1 cellular context compared by ENCODE assay signal in the genomic region with DNA sequence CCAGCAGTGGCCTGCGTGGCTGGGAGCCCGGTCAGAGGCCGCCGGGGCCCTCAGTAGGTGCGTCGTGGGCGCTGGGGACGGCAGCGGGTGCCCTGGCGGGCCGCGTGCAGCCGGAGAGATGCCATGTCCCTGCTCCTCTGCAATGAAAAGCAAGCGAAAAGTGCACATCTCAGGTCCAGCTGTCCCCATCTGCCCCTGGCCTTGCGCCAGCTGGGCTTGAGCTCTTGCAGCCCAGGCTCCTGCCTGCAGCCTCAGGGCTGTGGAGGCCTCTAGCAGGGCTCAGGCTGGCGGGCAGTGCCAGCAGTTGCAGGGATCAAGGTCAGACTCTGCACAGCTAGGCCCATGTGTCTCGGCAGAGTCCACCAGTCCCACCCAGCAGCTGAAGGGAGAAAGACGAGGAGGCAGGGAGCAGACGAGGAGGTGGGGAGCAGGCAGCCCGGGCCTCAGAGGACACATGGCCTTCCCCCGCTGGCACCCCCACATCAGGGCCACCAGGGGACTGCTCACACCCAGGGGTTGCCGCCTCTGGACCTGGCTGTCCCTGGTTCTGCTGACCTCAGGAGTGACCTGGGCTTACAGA.
TF ChIP-seq lines count a peak whose summit lies in the region.

No MANE protein-coding gene starts in this region.

TF ChIP-seq in HepG2, 621 proteins besides CTCF, POLR2A, EP300 and RAD21 (continued from another document and continues in another):
- TF ChIP-seq, protein P1, sequence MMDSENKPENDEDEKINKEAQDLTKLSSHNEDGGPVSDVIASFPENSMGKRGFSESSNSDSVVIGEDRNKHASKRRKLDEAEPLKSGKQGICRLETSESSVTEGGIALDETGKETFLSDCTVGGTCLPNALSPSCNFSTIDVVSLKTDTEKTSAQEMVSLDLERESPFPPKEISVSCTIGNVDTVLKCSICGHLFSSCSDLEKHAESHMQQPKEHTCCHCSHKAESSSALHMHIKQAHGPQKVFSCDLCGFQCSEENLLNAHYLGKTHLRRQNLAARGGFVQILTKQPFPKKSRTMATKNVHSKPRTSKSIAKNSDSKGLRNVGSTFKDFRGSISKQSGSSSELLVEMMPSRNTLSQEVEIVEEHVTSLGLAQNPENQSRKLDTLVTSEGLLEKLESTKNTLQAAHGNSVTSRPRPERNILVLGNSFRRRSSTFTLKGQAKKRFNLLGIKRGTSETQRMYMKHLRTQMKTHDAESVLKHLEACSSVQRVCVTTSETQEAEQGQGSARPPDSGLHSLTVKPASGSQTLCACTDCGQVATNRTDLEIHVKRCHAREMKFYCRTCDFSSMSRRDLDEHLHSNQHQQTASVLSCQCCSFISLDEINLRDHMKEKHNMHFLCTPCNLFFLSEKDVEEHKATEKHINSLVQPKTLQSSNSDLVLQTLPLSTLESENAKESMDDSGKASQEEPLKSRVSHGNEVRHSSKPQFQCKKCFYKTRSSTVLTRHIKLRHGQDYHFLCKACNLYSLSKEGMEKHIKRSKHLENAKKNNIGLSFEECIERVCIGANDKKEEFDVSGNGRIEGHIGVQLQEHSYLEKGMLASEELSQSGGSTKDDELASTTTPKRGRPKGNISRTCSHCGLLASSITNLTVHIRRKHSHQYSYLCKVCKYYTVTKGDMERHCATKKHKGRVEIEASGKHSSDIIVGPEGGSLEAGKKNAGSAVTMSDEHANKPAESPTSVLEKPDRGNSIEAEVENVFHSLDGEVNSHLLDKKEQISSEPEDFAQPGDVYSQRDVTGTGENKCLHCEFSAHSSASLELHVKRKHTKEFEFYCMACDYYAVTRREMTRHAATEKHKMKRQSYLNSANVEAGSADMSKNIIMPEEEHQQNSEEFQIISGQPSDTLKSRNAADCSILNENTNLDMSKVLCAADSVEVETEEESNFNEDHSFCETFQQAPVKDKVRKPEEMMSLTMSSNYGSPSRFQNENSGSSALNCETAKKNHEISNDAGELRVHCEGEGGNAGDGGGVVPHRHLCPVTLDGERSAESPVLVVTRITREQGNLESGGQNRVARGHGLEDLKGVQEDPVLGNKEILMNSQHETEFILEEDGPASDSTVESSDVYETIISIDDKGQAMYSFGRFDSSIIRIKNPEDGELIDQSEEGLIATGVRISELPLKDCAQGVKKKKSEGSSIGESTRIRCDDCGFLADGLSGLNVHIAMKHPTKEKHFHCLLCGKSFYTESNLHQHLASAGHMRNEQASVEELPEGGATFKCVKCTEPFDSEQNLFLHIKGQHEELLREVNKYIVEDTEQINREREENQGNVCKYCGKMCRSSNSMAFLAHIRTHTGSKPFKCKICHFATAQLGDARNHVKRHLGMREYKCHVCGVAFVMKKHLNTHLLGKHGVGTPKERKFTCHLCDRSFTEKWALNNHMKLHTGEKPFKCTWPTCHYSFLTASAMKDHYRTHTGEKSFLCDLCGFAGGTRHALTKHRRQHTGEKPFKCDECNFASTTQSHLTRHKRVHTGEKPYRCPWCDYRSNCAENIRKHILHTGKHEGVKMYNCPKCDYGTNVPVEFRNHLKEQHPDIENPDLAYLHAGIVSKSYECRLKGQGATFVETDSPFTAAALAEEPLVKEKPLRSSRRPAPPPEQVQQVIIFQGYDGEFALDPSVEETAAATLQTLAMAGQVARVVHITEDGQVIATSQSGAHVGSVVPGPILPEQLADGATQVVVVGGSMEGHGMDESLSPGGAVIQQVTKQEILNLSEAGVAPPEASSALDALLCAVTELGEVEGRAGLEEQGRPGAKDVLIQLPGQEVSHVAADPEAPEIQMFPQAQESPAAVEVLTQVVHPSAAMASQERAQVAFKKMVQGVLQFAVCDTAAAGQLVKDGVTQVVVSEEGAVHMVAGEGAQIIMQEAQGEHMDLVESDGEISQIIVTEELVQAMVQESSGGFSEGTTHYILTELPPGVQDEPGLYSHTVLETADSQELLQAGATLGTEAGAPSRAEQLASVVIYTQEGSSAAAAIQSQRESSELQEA (CRISPR knock-in tag; IDR thresholded peaks at IDR 0.05; ENCODE audit: not compliant biosample characterization) = no peak
- TF ChIP-seq RFXANK (CRISPR knock-in tag; IDR thresholded peaks at IDR 0.05) (no peak), HOXA7 (CRISPR knock-in tag; IDR thresholded peaks at IDR 0.05) (no peak), TAF15 (IDR thresholded peaks at IDR 0.05; ENCODE audit: low read depth, low read length, poor library complexity, severe bottlenecking) (peak; percentile 25), ZNF34 (CRISPR knock-in tag; IDR thresholded peaks at IDR 0.05; ENCODE audit: borderline replicate concordance) (no peak), ZNF354B (CRISPR knock-in tag; IDR thresholded peaks at IDR 0.05) (no peak; the same call in 1 of the 2 replicates), ZNF530 (CRISPR knock-in tag; IDR thresholded peaks at IDR 0.05; ENCODE audit: low read depth) (0 out of 2 replicates have a peak, but pooled peaks have one; percentile 38), PCBP2 (optimal IDR thresholded peaks at IDR 0.05; ENCODE audit: low read depth, low read length, poor library complexity, severe bottlenecking) (no peak), ZNF777 (CRISPR knock-in tag; IDR thresholded peaks at IDR 0.05) (no peak), ZZZ3 (CRISPR knock-in tag; IDR thresholded peaks at IDR 0.05; ENCODE audit: borderline replicate concordance) (0 out of 2 replicates have a peak, but pooled peaks have one; percentile 27), ZNF776 (CRISPR knock-in tag; IDR thresholded peaks at IDR 0.05) (0 out of 2 replicates have a peak, but pooled peaks have one; percentile 23), MTF1 (CRISPR knock-in tag; IDR thresholded peaks at IDR 0.05) (no peak), FLYWCH1 (CRISPR knock-in tag; IDR thresholded peaks at IDR 0.05) (peak; percentile 91), ZNF160 (CRISPR knock-in tag; IDR thresholded peaks at IDR 0.05) (peak; percentile 32; the same call in 1 of the 2 replicates), NBN (conservative IDR thresholded peaks at IDR 0.05) (no peak), HMG20B (CRISPR knock-in tag; conservative IDR thresholded peaks at IDR 0.05) (no peak), MYC (CRISPR knock-in tag; IDR thresholded peaks at IDR 0.05; ENCODE audit: borderline replicate concordance) (peak; percentile 61; the same call in 1 of the 2 replicates), RARG (CRISPR knock-in tag; IDR thresholded peaks at IDR 0.05; ENCODE audit: low read depth) (0 out of 2 replicates have a peak, but pooled peaks have one; percentile 5), ZNF543 (CRISPR knock-in tag; IDR thresholded peaks at IDR 0.05) (no peak), THAP11 (CRISPR knock-in tag; IDR thresholded peaks at IDR 0.05) (peak; percentile 57; the same call in 1 of the 2 replicates), ZNF790 (CRISPR knock-in tag; IDR thresholded peaks at IDR 0.05; ENCODE audit: borderline replicate concordance) (no peak), ATM (IDR thresholded peaks at IDR 0.05; ENCODE audit: borderline replicate concordance) (no peak), ZNF143 (CRISPR knock-in tag; IDR thresholded peaks at IDR 0.05) (no peak), ZNF331 (CRISPR knock-in tag; IDR thresholded peaks at IDR 0.05) (peak; percentile 46; the same call in 1 of the 2 replicates)
- TF ChIP-seq, protein P2, sequence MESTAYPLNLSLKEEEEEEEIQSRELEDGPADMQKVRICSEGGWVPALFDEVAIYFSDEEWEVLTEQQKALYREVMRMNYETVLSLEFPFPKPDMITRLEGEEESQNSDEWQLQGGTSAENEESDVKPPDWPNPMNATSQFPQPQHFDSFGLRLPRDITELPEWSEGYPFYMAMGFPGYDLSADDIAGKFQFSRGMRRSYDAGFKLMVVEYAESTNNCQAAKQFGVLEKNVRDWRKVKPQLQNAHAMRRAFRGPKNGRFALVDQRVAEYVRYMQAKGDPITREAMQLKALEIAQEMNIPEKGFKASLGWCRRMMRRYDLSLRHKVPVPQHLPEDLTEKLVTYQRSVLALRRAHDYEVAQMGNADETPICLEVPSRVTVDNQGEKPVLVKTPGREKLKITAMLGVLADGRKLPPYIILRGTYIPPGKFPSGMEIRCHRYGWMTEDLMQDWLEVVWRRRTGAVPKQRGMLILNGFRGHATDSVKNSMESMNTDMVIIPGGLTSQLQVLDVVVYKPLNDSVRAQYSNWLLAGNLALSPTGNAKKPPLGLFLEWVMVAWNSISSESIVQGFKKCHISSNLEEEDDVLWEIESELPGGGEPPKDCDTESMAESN (CRISPR knock-in tag; conservative IDR thresholded peaks at IDR 0.05) = no peak; the same call in 1 of the 2 replicates
- TF ChIP-seq, protein P3, sequence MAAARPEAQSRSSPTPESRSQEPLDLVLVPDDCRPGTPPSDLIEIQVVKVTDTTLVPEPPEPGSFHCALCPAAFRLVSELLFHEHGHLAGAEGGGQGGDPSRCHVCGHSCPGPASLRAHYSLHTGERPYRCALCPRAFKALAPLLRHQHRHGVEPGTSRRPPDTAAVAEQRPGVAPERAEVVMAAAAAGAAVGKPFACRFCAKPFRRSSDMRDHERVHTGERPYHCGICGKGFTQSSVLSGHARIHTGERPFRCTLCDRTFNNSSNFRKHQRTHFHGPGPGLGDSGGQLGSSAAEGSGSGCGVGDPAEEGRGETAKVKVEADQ (CRISPR knock-in tag; IDR thresholded peaks at IDR 0.05; ENCODE audit: borderline replicate concordance) = no peak
- TF ChIP-seq, protein P4, sequence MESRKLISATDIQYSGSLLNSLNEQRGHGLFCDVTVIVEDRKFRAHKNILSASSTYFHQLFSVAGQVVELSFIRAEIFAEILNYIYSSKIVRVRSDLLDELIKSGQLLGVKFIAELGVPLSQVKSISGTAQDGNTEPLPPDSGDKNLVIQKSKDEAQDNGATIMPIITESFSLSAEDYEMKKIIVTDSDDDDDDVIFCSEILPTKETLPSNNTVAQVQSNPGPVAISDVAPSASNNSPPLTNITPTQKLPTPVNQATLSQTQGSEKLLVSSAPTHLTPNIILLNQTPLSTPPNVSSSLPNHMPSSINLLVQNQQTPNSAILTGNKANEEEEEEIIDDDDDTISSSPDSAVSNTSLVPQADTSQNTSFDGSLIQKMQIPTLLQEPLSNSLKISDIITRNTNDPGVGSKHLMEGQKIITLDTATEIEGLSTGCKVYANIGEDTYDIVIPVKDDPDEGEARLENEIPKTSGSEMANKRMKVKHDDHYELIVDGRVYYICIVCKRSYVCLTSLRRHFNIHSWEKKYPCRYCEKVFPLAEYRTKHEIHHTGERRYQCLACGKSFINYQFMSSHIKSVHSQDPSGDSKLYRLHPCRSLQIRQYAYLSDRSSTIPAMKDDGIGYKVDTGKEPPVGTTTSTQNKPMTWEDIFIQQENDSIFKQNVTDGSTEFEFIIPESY (CRISPR knock-in tag; IDR thresholded peaks at IDR 0.05) = peak; percentile 98
- TF ChIP-seq, protein P5, sequence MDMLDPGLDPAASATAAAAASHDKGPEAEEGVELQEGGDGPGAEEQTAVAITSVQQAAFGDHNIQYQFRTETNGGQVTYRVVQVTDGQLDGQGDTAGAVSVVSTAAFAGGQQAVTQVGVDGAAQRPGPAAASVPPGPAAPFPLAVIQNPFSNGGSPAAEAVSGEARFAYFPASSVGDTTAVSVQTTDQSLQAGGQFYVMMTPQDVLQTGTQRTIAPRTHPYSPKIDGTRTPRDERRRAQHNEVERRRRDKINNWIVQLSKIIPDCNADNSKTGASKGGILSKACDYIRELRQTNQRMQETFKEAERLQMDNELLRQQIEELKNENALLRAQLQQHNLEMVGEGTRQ (IDR thresholded peaks at IDR 0.05; ENCODE audit: low read depth, low read length) = no peak
- TF ChIP-seq, protein P5 (CRISPR knock-in tag; IDR thresholded peaks at IDR 0.05; ENCODE audit: borderline replicate concordance) = no peak
- TF ChIP-seq, protein P6, sequence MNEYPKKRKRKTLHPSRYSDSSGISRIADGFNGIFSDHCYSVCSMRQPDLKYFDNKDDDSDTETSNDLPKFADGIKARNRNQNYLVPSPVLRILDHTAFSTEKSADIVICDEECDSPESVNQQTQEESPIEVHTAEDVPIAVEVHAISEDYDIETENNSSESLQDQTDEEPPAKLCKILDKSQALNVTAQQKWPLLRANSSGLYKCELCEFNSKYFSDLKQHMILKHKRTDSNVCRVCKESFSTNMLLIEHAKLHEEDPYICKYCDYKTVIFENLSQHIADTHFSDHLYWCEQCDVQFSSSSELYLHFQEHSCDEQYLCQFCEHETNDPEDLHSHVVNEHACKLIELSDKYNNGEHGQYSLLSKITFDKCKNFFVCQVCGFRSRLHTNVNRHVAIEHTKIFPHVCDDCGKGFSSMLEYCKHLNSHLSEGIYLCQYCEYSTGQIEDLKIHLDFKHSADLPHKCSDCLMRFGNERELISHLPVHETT (CRISPR knock-in tag; conservative IDR thresholded peaks at IDR 0.05) = no peak; the same call in 1 of the 2 replicates
- TF ChIP-seq, protein P7, sequence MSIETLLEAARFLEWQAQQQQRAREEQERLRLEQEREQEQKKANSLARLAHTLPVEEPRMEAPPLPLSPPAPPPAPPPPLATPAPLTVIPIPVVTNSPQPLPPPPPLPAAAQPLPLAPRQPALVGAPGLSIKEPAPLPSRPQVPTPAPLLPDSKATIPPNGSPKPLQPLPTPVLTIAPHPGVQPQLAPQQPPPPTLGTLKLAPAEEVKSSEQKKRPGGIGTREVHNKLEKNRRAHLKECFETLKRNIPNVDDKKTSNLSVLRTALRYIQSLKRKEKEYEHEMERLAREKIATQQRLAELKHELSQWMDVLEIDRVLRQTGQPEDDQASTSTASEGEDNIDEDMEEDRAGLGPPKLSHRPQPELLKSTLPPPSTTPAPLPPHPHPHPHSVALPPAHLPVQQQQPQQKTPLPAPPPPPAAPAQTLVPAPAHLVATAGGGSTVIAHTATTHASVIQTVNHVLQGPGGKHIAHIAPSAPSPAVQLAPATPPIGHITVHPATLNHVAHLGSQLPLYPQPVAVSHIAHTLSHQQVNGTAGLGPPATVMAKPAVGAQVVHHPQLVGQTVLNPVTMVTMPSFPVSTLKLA (IDR thresholded peaks at IDR 0.05) = no peak
- TF ChIP-seq, protein P8, sequence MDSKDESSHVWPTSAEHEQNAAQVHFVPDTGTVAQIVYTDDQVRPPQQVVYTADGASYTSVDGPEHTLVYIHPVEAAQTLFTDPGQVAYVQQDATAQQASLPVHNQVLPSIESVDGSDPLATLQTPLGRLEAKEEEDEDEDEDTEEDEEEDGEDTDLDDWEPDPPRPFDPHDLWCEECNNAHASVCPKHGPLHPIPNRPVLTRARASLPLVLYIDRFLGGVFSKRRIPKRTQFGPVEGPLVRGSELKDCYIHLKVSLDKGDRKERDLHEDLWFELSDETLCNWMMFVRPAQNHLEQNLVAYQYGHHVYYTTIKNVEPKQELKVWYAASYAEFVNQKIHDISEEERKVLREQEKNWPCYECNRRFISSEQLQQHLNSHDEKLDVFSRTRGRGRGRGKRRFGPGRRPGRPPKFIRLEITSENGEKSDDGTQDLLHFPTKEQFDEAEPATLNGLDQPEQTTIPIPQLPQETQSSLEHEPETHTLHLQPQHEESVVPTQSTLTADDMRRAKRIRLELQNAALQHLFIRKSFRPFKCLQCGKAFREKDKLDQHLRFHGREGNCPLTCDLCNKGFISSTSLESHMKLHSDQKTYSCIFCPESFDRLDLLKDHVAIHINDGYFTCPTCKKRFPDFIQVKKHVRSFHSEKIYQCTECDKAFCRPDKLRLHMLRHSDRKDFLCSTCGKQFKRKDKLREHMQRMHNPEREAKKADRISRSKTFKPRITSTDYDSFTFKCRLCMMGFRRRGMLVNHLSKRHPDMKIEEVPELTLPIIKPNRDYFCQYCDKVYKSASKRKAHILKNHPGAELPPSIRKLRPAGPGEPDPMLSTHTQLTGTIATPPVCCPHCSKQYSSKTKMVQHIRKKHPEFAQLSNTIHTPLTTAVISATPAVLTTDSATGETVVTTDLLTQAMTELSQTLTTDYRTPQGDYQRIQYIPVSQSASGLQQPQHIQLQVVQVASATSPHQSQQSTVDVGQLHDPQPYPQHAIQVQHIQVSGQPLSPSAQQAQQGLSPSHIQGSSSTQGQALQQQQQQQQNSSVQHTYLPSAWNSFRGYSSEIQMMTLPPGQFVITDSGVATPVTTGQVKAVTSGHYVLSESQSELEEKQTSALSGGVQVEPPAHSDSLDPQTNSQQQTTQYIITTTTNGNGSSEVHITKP (CRISPR knock-in tag; IDR thresholded peaks at IDR 0.05; ENCODE audit: low read depth) = no peak
